ENCODE assay signal across 8 cellular contexts in the genomic region with DNA sequence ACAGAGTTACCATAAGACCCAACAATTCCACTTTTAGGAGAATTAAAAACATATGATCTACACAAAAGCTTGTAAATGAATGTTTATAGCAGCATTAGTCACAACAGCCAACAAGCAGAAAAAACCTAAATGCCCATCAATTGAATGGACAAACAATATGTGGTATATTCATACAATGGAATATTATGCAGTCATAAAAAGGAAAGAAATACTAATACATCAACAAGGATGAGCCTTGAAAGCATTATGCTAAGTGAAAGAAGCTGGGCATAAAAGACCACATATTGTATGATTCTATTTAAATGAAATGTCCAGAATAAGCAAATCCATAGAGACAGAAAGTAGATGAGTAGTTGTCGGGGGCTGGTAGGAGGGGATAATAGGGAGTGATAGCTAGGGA. TPM values are rescaled to one million over a fixed set of nuclear protein-coding genes. Genes with fewer than 3 reads are reported as not detected.
"Had no signal": no experiment of that assay in that cellular context is flagged by ENCODE, and none has a peak within 500 bp of the region (broad histone marks: within the 10 kb centered on the region; RNA-seq: fewer than 3 reads in every experiment).

No MANE protein-coding gene starts in this region.

- FAIRE-seq: H54, HTR-8/SVneo had no signal

- H2AFZ ChIP-seq: GM23248 had no signal

- H3K4me3 Mint-ChIP-seq: H9, HFFc6 had no signal

- H3K9me3 Mint-ChIP-seq: H9, HFFc6 had no signal

- H3K4me3 ChIP-seq: GM23248 had no signal

- H3K27ac Mint-ChIP-seq: H9, HFFc6 had no signal

- H3K9ac ChIP-seq: GM23248 had no signal

- H3K27ac ChIP-seq: GM23248 had no signal

- DNase-seq: GM23248, GOT3, H9, HFFc6, IMR-90 had no signal

RNA-seq across cellular contexts. Expression of a gene that starts 5.0 kb away (rescaled TPM):
- total RNA-seq: GM23248, HFFc6, IMR-90 had no signal
- polyA plus RNA-seq: GM23248, IMR-90 had no signal

RNA-seq across cellular contexts. Expression of a gene that starts 34.3 kb away (rescaled TPM):
- total RNA-seq: GM23248, HFFc6, HT-29, IMR-90 had no signal
- polyA plus RNA-seq: GM23248, IMR-90 had no signal

RNA-seq across cellular contexts. Expression of a gene that starts 45.4 kb away (rescaled TPM):
- total RNA-seq: GM23248, H9, HFFc6, HT-29, IMR-90 had no signal
- polyA plus RNA-seq: GM23248, IMR-90 had no signal
